In genomic region chr2:86079981-86080911, GRCh38 we compare ENCODE assay signal across 8 cellular contexts. TPM values are rescaled to one million over a fixed set of nuclear protein-coding genes. Genes with fewer than 3 reads are reported as not detected.
DNase-seq lines count a peak whose midpoint lies in the region; ATAC-seq and TF ChIP-seq lines count a peak whose summit lies in the region.

No MANE protein-coding gene starts in this region.

- intact Hi-C loops in CD14-positive monocyte (cut with micrococcal nuclease), result loop anchor here (1.0 to 5.0 kb wide), 3 partner anchors 193 to 254 kb away; partner anchors contain the start of gene ST3GAL5 (in 2 of the 2)

- H3K4me1 Mint-ChIP-seq in CD14-positive monocyte, result peaks cover 20% of the 10 kb centered on the region
- peaks cover 41% of the 10 kb centered on the region for H3K4me1 Mint-ChIP-seq in activated CD8-positive, alpha-beta T cell treated with anti-CD3 and anti-CD28 coated beads, Interleukin-2, amount 10 ng/mL, durations not matched to agents 7 days and 5 days (ENCODE audit: low read depth)

- ATAC-seq in GM19043 (IDR thresholded peaks at IDR 0.05; ENCODE audit: low read depth, unreplicated experiment) (peak; percentile 77), HG03196 (IDR thresholded peaks at IDR 0.05; ENCODE audit: unreplicated experiment) (peak; percentile 71)
- ATAC-seq in activated CD8-positive, alpha-beta T cell treated with anti-CD3 and anti-CD28 coated beads, Interleukin-2, amount 10 ng/mL, durations not matched to agents 7 days and 5 days, result peak; percentile 88

- POLR2A ChIA-PET in activated CD8-positive, alpha-beta T cell treated with anti-CD3 and anti-CD28 coated beads, Interleukin-2, amount 10 ng/mL, durations not matched to agents 7 days and 5 days (lab: Charles Lee), result interaction anchor here (0.8 to 2.2 kb wide), 7 partner anchors 13 to 252 kb away, joined by 3 to 11 read pairs (median 6); partner anchors contain the start of genes POLR1A, PTCD3 and ST3GAL5

- H3K36me3 Mint-ChIP-seq in CD14-positive monocyte, result peaks cover 48 to 50% of the 10 kb centered on the region in 2 donors
- peaks cover 46% of the 10 kb centered on the region for H3K36me3 Mint-ChIP-seq in activated CD8-positive, alpha-beta T cell treated with anti-CD3 and anti-CD28 coated beads, Interleukin-2, amount 10 ng/mL, durations not matched to agents 7 days and 5 days (ENCODE audit: low read depth)

- peak; percentile 85 for TF ChIP-seq CTCF in CD14-positive monocyte (IDR thresholded peaks at IDR 0.05)

- CTCF ChIA-PET in activated CD8-positive, alpha-beta T cell treated with anti-CD3 and anti-CD28 coated beads, Interleukin-2, amount 10 ng/mL, durations not matched to agents 7 days and 5 days (lab: Charles Lee), result interaction anchor here (0.6 to 11.8 kb wide), 48 partner anchors 8 to 748 kb away, joined by 3 to 442 read pairs (median 6); partner anchors contain the start of genes ATOH8, POLR1A, PTCD3 and ST3GAL5

- peak overlapping the region; percentile 95 to 98 (median 98) for H3K27ac Mint-ChIP-seq in CD14-positive monocyte
- H3K27ac Mint-ChIP-seq in activated CD8-positive, alpha-beta T cell treated with anti-CD3 and anti-CD28 coated beads, Interleukin-2, amount 10 ng/mL, durations not matched to agents 7 days and 5 days, result peak overlapping the region; percentile 88

- no peaks in the 10 kb centered on the region for H3K9me3 Mint-ChIP-seq in CD14-positive monocyte
- H3K9me3 Mint-ChIP-seq in activated CD8-positive, alpha-beta T cell treated with anti-CD3 and anti-CD28 coated beads, Interleukin-2, amount 10 ng/mL, durations not matched to agents 7 days and 5 days (ENCODE audit: insufficient read depth), result no peaks in the 10 kb centered on the region

- H3K27me3 Mint-ChIP-seq in CD14-positive monocyte (ENCODE audit: low read depth in 3 of 3), result peaks cover 0 to 2% (median 0%) of the 10 kb centered on the region in 3 donors
- H3K27me3 Mint-ChIP-seq in activated CD8-positive, alpha-beta T cell treated with anti-CD3 and anti-CD28 coated beads, Interleukin-2, amount 10 ng/mL, durations not matched to agents 7 days and 5 days (ENCODE audit: low read depth), result no peaks in the 10 kb centered on the region

- peak overlapping the region in 1 of 2 donors; percentile 60 for H3K4me3 Mint-ChIP-seq in CD14-positive monocyte
- H3K4me3 Mint-ChIP-seq in activated CD8-positive, alpha-beta T cell treated with anti-CD3 and anti-CD28 coated beads, Interleukin-2, amount 10 ng/mL, durations not matched to agents 7 days and 5 days, result no peak overlapping the region

- DNase-seq in CD14-positive monocyte (ENCODE audit: low spot score) (peak; percentile 86), NCI-H69 (lab: John Stamatoyannopoulos, UW) (peak; percentile 53), mesenteric fat pad (ENCODE audit: low spot score) (peak; percentile 93)
- peak; percentile 90 for DNase-seq in activated CD8-positive, alpha-beta T cell treated with anti-CD3 and anti-CD28 coated beads, Interleukin-2, amount 10 ng/mL, durations not matched to agents 7 days and 5 days
- peak; percentile 81 for DNase-seq in effector CD4-positive, alpha-beta T cell
- DNase-seq in stimulated activated CD8-positive, alpha-beta memory T cell treated with anti-CD3 and anti-CD28 coated beads, Interleukin-4, amount 100 ng/mL, for 1 hour (ENCODE audit: low read depth in 2 of 2, low spot score in 1 of 2), result peak; percentile 50 to 73

RNA-seq across cellular contexts. Expression of gene POLR1A, which starts 25.4 kb away (rescaled TPM):
- 1 to 10 TPM in 1 of 2 donors, under 1 TPM in 1; 0.45 to 1.6 TPM for polyA plus RNA-seq in CD14-positive monocyte
- total RNA-seq in activated CD8-positive, alpha-beta T cell treated with anti-CD3 and anti-CD28 coated beads, Interleukin-2, amount 10 ng/mL, durations not matched to agents 7 days and 5 days, result 10 to 100 TPM; 40.8 to 41.5 TPM
- 43.6 TPM for total RNA-seq in mesenteric fat pad

RNA-seq across cellular contexts. Expression of gene PTCD3, which starts 25.8 kb away (rescaled TPM):
- polyA plus RNA-seq in CD14-positive monocyte, result 10 to 100 TPM; 14.0 to 17.8 TPM
- total RNA-seq in activated CD8-positive, alpha-beta T cell treated with anti-CD3 and anti-CD28 coated beads, Interleukin-2, amount 10 ng/mL, durations not matched to agents 7 days and 5 days, result 100 to 1,000 TPM; 136 to 139 TPM
- 73.5 TPM for total RNA-seq in mesenteric fat pad

Comparison
In these comparisons a context has a peak if more than half of its experiments do, and no peak if none do; other contexts are left out.
1. Peak in every context shown above with its lines: DNase-seq and ATAC-seq.